In genomic region chr5:141121563-141121962, GRCh38 we compare ENCODE assay signal across 14 cellular contexts.
DNase-seq lines count a peak whose midpoint lies in the region; ATAC-seq lines count a peak whose summit lies in the region.
"Had no signal": no experiment of that assay in that cellular context is flagged by ENCODE, and none has a peak within 500 bp of the region (broad histone marks: within the 10 kb centered on the region; RNA-seq: fewer than 3 reads in every experiment).

TSS of gene PCDHB4 (plus strand) at chr5:141121818. CDS start at chr5:141121999, 181 bp downstream.

- H3K9me3 ChIP-seq in stomach smooth muscle (ENCODE audit: control insufficient read depth in 2 of 2, low read length in 2 of 2) = peaks cover 0 to 3% of the 10 kb centered on the region in 2 donors

- H3K27me3 ChIP-seq in stomach smooth muscle (ENCODE audit: control insufficient read depth in 1 of 2, insufficient read depth in 2 of 2, low read length in 2 of 2) = peaks cover 6% of the 10 kb centered on the region in 2 donors

- H3K36me3 ChIP-seq in stomach smooth muscle (ENCODE audit: control insufficient read depth in 2 of 2, insufficient read depth in 2 of 2, low read length in 2 of 2) = no peaks in the 10 kb centered on the region

- DNase-seq in NCI-H1436 (lab: John Stamatoyannopoulos, UW) = peak; percentile 43
- no peak for DNase-seq in NCI-H1436 treated with DMSO at 0.1 percent for 48 hours (lab: John Stamatoyannopoulos, UW)
- peak; percentile 2 for DNase-seq in OCI-M1 (lab: John Stamatoyannopoulos, UW)
- DNase-seq in head of caudate nucleus = peak in 33 of 42 donors; percentile 11 to 80 (median 44)
- DNase-seq in activated T-cell treated with anti-CD3 and anti-CD28 coated beads, Interleukin-2, amount 50 U/mL, for 48 hours = no peak
- DNase-seq: activated T-cell treated with anti-CD3 and anti-CD28 coated beads, Interleukin-2, amount 50 U/mL, for 24 hours; cerebellar nuclear complex; islet precursor cell; NCI-H1105 treated with DMSO at 0.1 percent for 48 hours; small intestine had no signal

- no peaks in the 10 kb centered on the region for H3K4me1 ChIP-seq in stomach smooth muscle (ENCODE audit: control insufficient read depth, insufficient read depth, low read length)
- H3K4me1 ChIP-seq: A549 had no signal

- no peak within 1 kb of the TSS for H3K27ac ChIP-seq in stomach smooth muscle (ENCODE audit: low read length)
- H3K27ac ChIP-seq: A549 had no signal

- intact Hi-C loops in head of caudate nucleus (cut with DNase I) = no loop called here

- ATAC-seq in GM21528 (IDR thresholded peaks at IDR 0.05; ENCODE audit: low FRiP score, unreplicated experiment) = no peak
- ATAC-seq in GM21825 (IDR thresholded peaks at IDR 0.05; ENCODE audit: unreplicated experiment) = no peak
- ATAC-seq: A549 had no signal

- peak within 1 kb of the TSS; percentile 18 to 69 for H3K4me3 ChIP-seq in stomach smooth muscle (ENCODE audit: low read length in 2 of 2)
- H3K4me3 ChIP-seq: A549 had no signal

- peak within 1 kb of the TSS in 1 of 2 donors; percentile 6 for H3K9ac ChIP-seq in stomach smooth muscle (ENCODE audit: low read length in 2 of 2)

Comparison
In these comparisons a context has a peak if more than half of its experiments do, and no peak if none do; other contexts are left out.
1. DNase-seq: peak in NCI-H1436 (single experiment), OCI-M1 (single experiment) and head of caudate nucleus (33 of 42); none in NCI-H1436 treated with DMSO at 0.1 percent for 48 hours (single experiment) and activated T-cell treated with anti-CD3 and anti-CD28 coated beads, Interleukin-2, amount 50 U/mL, for 48 hours (0 of 2).